ENCODE assay signal across 8 cellular contexts in the genomic region with DNA sequence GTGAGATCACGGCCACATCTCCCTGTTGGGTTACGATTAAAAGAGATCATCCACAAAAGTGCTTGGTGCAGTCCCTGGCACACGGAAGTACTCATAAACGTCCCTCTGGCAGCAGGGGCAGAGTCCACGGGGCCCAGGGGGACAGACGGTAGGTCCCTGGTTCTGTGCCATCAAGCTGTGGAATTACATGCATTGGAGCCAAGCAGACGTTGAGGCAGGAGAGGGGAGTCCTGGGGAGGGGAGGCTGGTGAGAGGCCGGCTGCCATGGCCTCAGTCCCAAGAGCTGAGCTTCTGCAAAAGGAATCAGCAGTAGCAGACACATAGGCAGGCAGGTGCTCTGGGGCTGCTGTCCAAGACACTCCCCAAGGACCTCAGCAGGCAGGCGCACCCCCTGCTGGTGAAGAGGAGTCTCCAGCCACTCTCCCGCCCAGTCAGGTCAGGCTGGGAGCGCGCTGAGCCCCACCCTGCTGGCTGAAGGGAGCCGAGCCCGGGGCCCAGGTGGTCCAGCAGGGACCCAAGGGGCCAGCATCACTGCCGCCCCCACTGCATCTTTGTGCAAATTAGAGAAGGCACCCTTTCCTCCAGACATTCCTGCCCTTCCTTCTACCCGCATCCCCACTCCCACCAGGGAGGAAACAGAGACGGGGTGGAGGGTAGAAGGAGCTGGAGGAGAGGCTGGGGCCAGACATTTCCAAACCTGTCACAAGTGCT. TPM values are rescaled to one million over a fixed set of nuclear protein-coding genes. Genes with fewer than 3 reads are reported as not detected.
DNase-seq lines count a peak whose midpoint lies in the region; ATAC-seq and TF ChIP-seq lines count a peak whose summit lies in the region.

No MANE protein-coding gene starts in this region.

- in situ Hi-C loops in astrocyte of the cerebellum (cut with HindIII; ENCODE audit: low sequenced_read_pairs): no loop called here

- no peak overlapping the region for H3K4me3 ChIP-seq in astrocyte of the cerebellum (ENCODE audit: low read depth, low read length)

- H3K4me3 Mint-ChIP-seq in stimulated activated naive CD8-positive, alpha-beta T cell treated with anti-CD3 and anti-CD28 coated beads, Interleukin-15, amount 100 ng/mL, for 72 hours: no peak overlapping the region

- DNase-seq in GM03348 (ENCODE audit: low spot score) (peak; percentile 76), RPMI7951 (ENCODE audit: low read depth) (peak; percentile 52), astrocyte of the cerebellum (ENCODE audit: low read depth) (no peak), left kidney (ENCODE audit: low read depth, low spot score) (peak; percentile 87), NCI-H446 treated with DMSO at 0.1 percent for 48 hours (lab: John Stamatoyannopoulos, UW) (no peak), cerebellar nuclear complex (lab: John Stamatoyannopoulos, UW) (no peak)
- DNase-seq in stimulated activated naive CD8-positive, alpha-beta T cell treated with anti-CD3 and anti-CD28 coated beads, Interleukin-15, amount 100 ng/mL, for 72 hours: peak; percentile 52 to 56

- H3K9me3 Mint-ChIP-seq in stimulated activated naive CD8-positive, alpha-beta T cell treated with anti-CD3 and anti-CD28 coated beads, Interleukin-15, amount 100 ng/mL, for 72 hours: no peaks in the 10 kb centered on the region

- peak; percentile 74 for ATAC-seq in HG03342 (IDR thresholded peaks at IDR 0.05; ENCODE audit: unreplicated experiment)
- peak; percentile 92 for ATAC-seq in stimulated activated naive CD8-positive, alpha-beta T cell treated with anti-CD3 and anti-CD28 coated beads, Interleukin-15, amount 100 ng/mL, for 72 hours

- H3K27me3 Mint-ChIP-seq in stimulated activated naive CD8-positive, alpha-beta T cell treated with anti-CD3 and anti-CD28 coated beads, Interleukin-15, amount 100 ng/mL, for 72 hours: peaks cover 14% of the 10 kb centered on the region

- H3K27ac Mint-ChIP-seq in stimulated activated naive CD8-positive, alpha-beta T cell treated with anti-CD3 and anti-CD28 coated beads, Interleukin-15, amount 100 ng/mL, for 72 hours: peak overlapping the region in 1 of 2 donors; percentile 59

- peak; percentile 7 for TF ChIP-seq CTCF in astrocyte of the cerebellum (IDR thresholded peaks at IDR 0.05; ENCODE audit: low read depth, low read length, missing control alignments)

- peaks cover 36% of the 10 kb centered on the region for H3K4me1 Mint-ChIP-seq in stimulated activated naive CD8-positive, alpha-beta T cell treated with anti-CD3 and anti-CD28 coated beads, Interleukin-15, amount 100 ng/mL, for 72 hours

RNA-seq across cellular contexts. Expression of a gene that starts 7.6 kb away (rescaled TPM):
- total RNA-seq in RPMI7951 (2014; rRNA removed; shearing (Covaris generic)): 9.6 and 12.9 TPM in 2 replicates

RNA-seq across cellular contexts. Expression of a gene that starts 24.4 kb away (rescaled TPM):
- total RNA-seq in RPMI7951 (2014; rRNA removed; shearing (Covaris generic)): 40.1 and 54.5 TPM in 2 replicates

RNA-seq across cellular contexts. Expression of a gene that starts 24.7 kb away (rescaled TPM):
- 21.0 and 27.3 TPM in 2 replicates for total RNA-seq in RPMI7951 (2014; rRNA removed; shearing (Covaris generic))

Comparison
In these comparisons a context has a peak if more than half of its experiments do, and no peak if none do; other contexts are left out.
1. DNase-seq: peak in GM03348 (single experiment), RPMI7951 (single experiment), left kidney (single experiment) and stimulated activated naive CD8-positive, alpha-beta T cell treated with anti-CD3 and anti-CD28 coated beads, Interleukin-15, amount 100 ng/mL, for 72 hours (2 of 2); none in astrocyte of the cerebellum (single experiment), NCI-H446 treated with DMSO at 0.1 percent for 48 hours (single experiment) and cerebellar nuclear complex (0 of 2).